ENCODE assay signal across 22 cellular contexts in genomic region chr1:165641276-165641987, GRCh38.
"Had no signal": no experiment of that assay in that cellular context is flagged by ENCODE, and none has a peak within 500 bp of the region (broad histone marks: within the 10 kb centered on the region; RNA-seq: fewer than 3 reads in every experiment).

No MANE protein-coding gene starts in this region.

- FAIRE-seq: frontal cortex, kidney had no signal

- H3K27ac Mint-ChIP-seq: activated naive CD4-positive, alpha-beta T cell treated with anti-CD3 and anti-CD28 coated beads, Interleukin-2, amount 50 U/mL, for 24 hours had no signal

- ATAC-seq: effector memory CD8-positive, alpha-beta T cell; heart left ventricle; left lobe of liver had no signal

- H3K4me3 Mint-ChIP-seq: activated naive CD4-positive, alpha-beta T cell treated with anti-CD3 and anti-CD28 coated beads, Interleukin-2, amount 50 U/mL, for 24 hours; effector memory CD8-positive, alpha-beta T cell had no signal

- H3K27ac ChIP-seq: heart left ventricle, transverse colon, vagina, VCaP had no signal

- H3K9me3 Mint-ChIP-seq: activated naive CD4-positive, alpha-beta T cell treated with anti-CD3 and anti-CD28 coated beads, Interleukin-2, amount 50 U/mL, for 24 hours; activated T-cell treated with anti-CD3 and anti-CD28 coated beads, Interleukin-2, amount 50 U/mL, for 72 hours; effector memory CD8-positive, alpha-beta T cell had no signal

- H3K27me3 ChIP-seq: adrenal gland, cardiac muscle cell, heart left ventricle, transverse colon, vagina had no signal

- H3K9me3 ChIP-seq: adrenal gland, heart left ventricle, transverse colon, vagina had no signal

- H3K36me3 ChIP-seq: adrenal gland, transverse colon, vagina had no signal

- H3K27me3 Mint-ChIP-seq: activated naive CD4-positive, alpha-beta T cell treated with anti-CD3 and anti-CD28 coated beads, Interleukin-2, amount 50 U/mL, for 24 hours; effector memory CD8-positive, alpha-beta T cell had no signal

- DNase-seq: activated CD4-positive, alpha-beta T cell treated with anti-CD3 and anti-CD28 coated beads, Interleukin-2, amount 50 U/mL, for 1 hour; activated CD4-positive, CD25-positive, alpha-beta regulatory T cell treated with anti-CD3 and anti-CD28 coated beads, Interleukin-2, amount 50 U/mL, for 72 hours; activated effector memory CD4-positive, alpha-beta T cell treated with anti-CD3 and anti-CD28 coated beads, Interleukin-2, amount 50 U/mL, for 16 hours; activated T-cell treated with anti-CD3 and anti-CD28 coated beads, Interleukin-2, amount 50 U/mL, for 72 hours; adrenal gland; effector memory CD8-positive, alpha-beta T cell; heart left ventricle; kidney; mammary epithelial cell; occipital lobe; posterior cingulate gyrus; retina; stimulated activated CD4-positive, alpha-beta T cell treated with anti-CD3 and anti-CD28 coated beads, Interleukin-2, amount 100 ng/mL, for 24 hours; stimulated activated naive CD4-positive, alpha-beta T cell treated with Interleukin-2 at 50 U/mL for 16 hours; T-helper 1 cell; transverse colon had no signal

- H3K4me3 ChIP-seq: adrenal gland, cardiac muscle cell, heart left ventricle, transverse colon, vagina had no signal
